In genomic region chr2:59066787-59067399, GRCh38 we compare ENCODE assay signal across 1 cellular context.
TF ChIP-seq lines count a peak whose summit lies in the region.

No MANE protein-coding gene starts in this region.

TF ChIP-seq in K562, 482 proteins besides CTCF, POLR2A, EP300 and RAD21:
- no peak for TF ChIP-seq ZNF311 (CRISPR knock-in tag; IDR thresholded peaks at IDR 0.05)
- no peak for TF ChIP-seq RFX1 (IDR thresholded peaks at IDR 0.05)
- no peak for TF ChIP-seq HBP1 (CRISPR knock-in tag; IDR thresholded peaks at IDR 0.05)
- TF ChIP-seq RBBP5 (IDR thresholded peaks at IDR 0.05; ENCODE audit: borderline replicate concordance, insufficient read depth, low read length, poor library complexity, severe bottlenecking) = peak; percentile 35
- TF ChIP-seq VEZF1 (CRISPR knock-in tag; IDR thresholded peaks at IDR 0.05) = peak; percentile 31; the same call in 1 of the 2 replicates
- 0 out of 2 replicates have a peak, but pooled peaks have one; percentile 18 for TF ChIP-seq L3MBTL2 (IDR thresholded peaks at IDR 0.05)
- TF ChIP-seq NRF1 (conservative IDR thresholded peaks at IDR 0.05 in 1 of 2, IDR thresholded peaks at IDR 0.05 in 1 of 2) = peak; percentile 73 to 77; a peak in 3 of 4 replicates
- no peak for TF ChIP-seq ZNF133 (CRISPR knock-in tag; IDR thresholded peaks at IDR 0.05)
- TF ChIP-seq GTF2F1 (IDR thresholded peaks at IDR 0.05; ENCODE audit: low read depth, low read length) = no peak
- no peak for TF ChIP-seq ZNF696 (CRISPR knock-in tag; conservative IDR thresholded peaks at IDR 0.05)
- TF ChIP-seq, protein P1, sequence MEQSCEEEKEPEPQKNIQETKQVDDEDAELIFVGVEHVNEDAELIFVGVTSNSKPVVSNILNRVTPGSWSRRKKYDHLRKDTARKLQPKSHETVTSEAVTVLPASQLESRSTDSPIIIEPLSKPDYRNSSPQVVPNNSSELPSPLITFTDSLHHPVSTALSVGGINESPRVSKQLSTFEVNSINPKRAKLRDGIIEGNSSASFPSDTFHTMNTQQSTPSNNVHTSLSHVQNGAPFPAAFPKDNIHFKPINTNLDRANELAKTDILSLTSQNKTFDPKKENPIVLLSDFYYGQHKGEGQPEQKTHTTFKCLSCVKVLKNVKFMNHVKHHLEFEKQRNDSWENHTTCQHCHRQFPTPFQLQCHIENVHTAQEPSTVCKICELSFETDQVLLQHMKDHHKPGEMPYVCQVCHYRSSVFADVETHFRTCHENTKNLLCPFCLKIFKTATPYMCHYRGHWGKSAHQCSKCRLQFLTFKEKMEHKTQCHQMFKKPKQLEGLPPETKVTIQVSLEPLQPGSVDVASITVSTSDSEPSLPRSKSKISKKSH (CRISPR knock-in tag; IDR thresholded peaks at IDR 0.05) = no peak
- TF ChIP-seq HSF4 (CRISPR knock-in tag; IDR thresholded peaks at IDR 0.05; ENCODE audit: borderline replicate concordance) = no peak
- TF ChIP-seq, protein P2, sequence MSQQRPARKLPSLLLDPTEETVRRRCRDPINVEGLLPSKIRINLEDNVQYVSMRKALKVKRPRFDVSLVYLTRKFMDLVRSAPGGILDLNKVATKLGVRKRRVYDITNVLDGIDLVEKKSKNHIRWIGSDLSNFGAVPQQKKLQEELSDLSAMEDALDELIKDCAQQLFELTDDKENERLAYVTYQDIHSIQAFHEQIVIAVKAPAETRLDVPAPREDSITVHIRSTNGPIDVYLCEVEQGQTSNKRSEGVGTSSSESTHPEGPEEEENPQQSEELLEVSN (IDR thresholded peaks at IDR 0.05; ENCODE audit: borderline replicate concordance in 1 of 2, extremely low read depth in 1 of 2, insufficient read depth in 1 of 2, insufficient read length in 1 of 2, low read depth in 1 of 2, low read length in 1 of 2, poor library complexity in 1 of 2, severe bottlenecking in 1 of 2) = peak in 1 of 2 experiments; percentile 13
- no peak for TF ChIP-seq NR4A1 (CRISPR knock-in tag; IDR thresholded peaks at IDR 0.05)
- TF ChIP-seq NR4A1 (tag; IDR thresholded peaks at IDR 0.05) = no peak
- TF ChIP-seq NR2C2 (CRISPR knock-in tag; IDR thresholded peaks at IDR 0.05) = no peak
- TF ChIP-seq NR2C2 (tag; IDR thresholded peaks at IDR 0.05) = no peak
- TF ChIP-seq, protein P3, sequence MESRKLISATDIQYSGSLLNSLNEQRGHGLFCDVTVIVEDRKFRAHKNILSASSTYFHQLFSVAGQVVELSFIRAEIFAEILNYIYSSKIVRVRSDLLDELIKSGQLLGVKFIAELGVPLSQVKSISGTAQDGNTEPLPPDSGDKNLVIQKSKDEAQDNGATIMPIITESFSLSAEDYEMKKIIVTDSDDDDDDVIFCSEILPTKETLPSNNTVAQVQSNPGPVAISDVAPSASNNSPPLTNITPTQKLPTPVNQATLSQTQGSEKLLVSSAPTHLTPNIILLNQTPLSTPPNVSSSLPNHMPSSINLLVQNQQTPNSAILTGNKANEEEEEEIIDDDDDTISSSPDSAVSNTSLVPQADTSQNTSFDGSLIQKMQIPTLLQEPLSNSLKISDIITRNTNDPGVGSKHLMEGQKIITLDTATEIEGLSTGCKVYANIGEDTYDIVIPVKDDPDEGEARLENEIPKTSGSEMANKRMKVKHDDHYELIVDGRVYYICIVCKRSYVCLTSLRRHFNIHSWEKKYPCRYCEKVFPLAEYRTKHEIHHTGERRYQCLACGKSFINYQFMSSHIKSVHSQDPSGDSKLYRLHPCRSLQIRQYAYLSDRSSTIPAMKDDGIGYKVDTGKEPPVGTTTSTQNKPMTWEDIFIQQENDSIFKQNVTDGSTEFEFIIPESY (CRISPR knock-in tag; IDR thresholded peaks at IDR 0.05) = 0 out of 2 replicates have a peak, but pooled peaks have one; percentile 20
- TF ChIP-seq GTF2B (IDR thresholded peaks at IDR 0.05; ENCODE audit: extremely low read depth, insufficient read length) = no peak
- peak; percentile 39; the same call in 1 of the 2 replicates for TF ChIP-seq CXXC5 (CRISPR knock-in tag; IDR thresholded peaks at IDR 0.05)
- TF ChIP-seq, protein P4, sequence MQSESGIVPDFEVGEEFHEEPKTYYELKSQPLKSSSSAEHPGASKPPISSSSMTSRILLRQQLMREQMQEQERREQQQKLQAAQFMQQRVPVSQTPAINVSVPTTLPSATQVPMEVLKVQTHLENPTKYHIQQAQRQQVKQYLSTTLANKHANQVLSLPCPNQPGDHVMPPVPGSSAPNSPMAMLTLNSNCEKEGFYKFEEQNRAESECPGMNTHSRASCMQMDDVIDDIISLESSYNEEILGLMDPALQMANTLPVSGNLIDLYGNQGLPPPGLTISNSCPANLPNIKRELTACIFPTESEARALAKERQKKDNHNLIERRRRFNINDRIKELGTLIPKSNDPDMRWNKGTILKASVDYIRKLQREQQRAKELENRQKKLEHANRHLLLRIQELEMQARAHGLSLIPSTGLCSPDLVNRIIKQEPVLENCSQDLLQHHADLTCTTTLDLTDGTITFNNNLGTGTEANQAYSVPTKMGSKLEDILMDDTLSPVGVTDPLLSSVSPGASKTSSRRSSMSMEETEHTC (IDR thresholded peaks at IDR 0.05) = no peak
- no peak for TF ChIP-seq KLF1 (tag; IDR thresholded peaks at IDR 0.05)
- TF ChIP-seq GATA2 (CRISPR knock-in tag; IDR thresholded peaks at IDR 0.05) = no peak
- peak; percentile 37; the same call in 1 of the 2 replicates for TF ChIP-seq PHF8 (IDR thresholded peaks at IDR 0.05; ENCODE audit: borderline replicate concordance, low read length)
- 0 out of 4 replicates have a peak, but pooled peaks of 1 of the 2 experiments have one; percentile 40 for TF ChIP-seq MAZ (CRISPR knock-in tag; conservative IDR thresholded peaks at IDR 0.05 in 1 of 2, IDR thresholded peaks at IDR 0.05 in 1 of 2)
- peak; percentile 46 for TF ChIP-seq POLR2G (IDR thresholded peaks at IDR 0.05; ENCODE audit: low read depth, low read length)
